19 cellular contexts compared by ENCODE assay signal in the genomic region with DNA sequence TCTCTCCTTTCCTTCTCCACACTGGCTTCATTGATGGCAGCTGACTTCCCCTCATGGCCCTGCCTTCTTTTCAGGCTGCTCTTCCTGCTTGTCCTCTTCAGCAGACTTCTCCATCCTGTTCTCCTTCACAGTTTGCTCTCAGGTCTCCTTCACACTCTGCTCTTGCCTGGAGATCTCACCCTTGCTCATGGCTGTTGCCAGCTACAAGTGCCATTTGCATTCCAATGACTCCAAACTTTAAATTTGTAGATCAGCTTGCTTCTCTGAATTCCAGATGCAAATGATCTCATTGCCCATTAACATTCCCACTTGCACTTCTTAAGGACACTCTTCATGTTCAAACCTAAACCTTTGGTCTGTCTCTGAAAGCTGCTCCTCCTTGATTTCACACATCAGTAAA.
DNase-seq lines count a peak whose midpoint lies in the region; ATAC-seq and TF ChIP-seq lines count a peak whose summit lies in the region.
"Had no signal": no experiment of that assay in that cellular context is flagged by ENCODE, and none has a peak within 500 bp of the region (broad histone marks: within the 10 kb centered on the region; RNA-seq: fewer than 3 reads in every experiment).

No MANE protein-coding gene starts in this region.

- peaks cover 6 to 43% (median 21%) of the 10 kb centered on the region in 11 experiments; a peak in 20 of 22 replicates for H3K9me3 ChIP-seq in BLaER1 treated with 17β-estradiol and CSF1 and Interleukin-3, amounts not matched to agents 10 nM and 100 nM (replicated peaks in 1 of 11)
- H3K9me3 ChIP-seq in H9 (ENCODE audit: control insufficient read depth, low read depth, low read length), result no peaks in the 10 kb centered on the region

- H3K18ac ChIP-seq in H9 (ENCODE audit: insufficient read length, low read depth, low read length), result no peak overlapping the region

- H3K4me3 ChIP-seq in BLaER1 treated with 17β-estradiol and CSF1 and Interleukin-3, amounts not matched to agents 10 nM and 100 nM, result no peak overlapping the region

- no peak overlapping the region for H3K4ac ChIP-seq in H9 (ENCODE audit: low read depth, low read length)

- no peak for TF ChIP-seq CTCF in H9 (conservative IDR thresholded peaks at IDR 0.05)
- TF ChIP-seq CTCF in activated B cell treated with CpG ODN at 0.5 μM for 24 hours (IDR thresholded peaks at IDR 0.05), result no peak
- no peak for TF ChIP-seq CTCF in neural crest cell (conservative IDR thresholded peaks at IDR 0.05)

- H3K27me3 Mint-ChIP-seq in H9 (ENCODE audit: low read depth), result peaks cover 2% of the 10 kb centered on the region; the same call in 1 of the 2 replicates
- peaks cover 4% of the 10 kb centered on the region for H3K27me3 Mint-ChIP-seq in activated B cell treated with CpG ODN at 0.5 μM for 24 hours
- no peaks in the 10 kb centered on the region for H3K27me3 Mint-ChIP-seq in neural crest cell (ENCODE audit: low read depth)

- no peaks in the 10 kb centered on the region for H3K79me1 ChIP-seq in H9 (ENCODE audit: insufficient read depth, low read depth, low read length, poor library complexity, severe bottlenecking)

- H3K79me2 ChIP-seq in H9 (ENCODE audit: insufficient read depth, low read length), result no peaks in the 10 kb centered on the region

- DNase-seq in H9, result no peak
- DNase-seq in activated B cell treated with CpG ODN at 0.5 μM for 24 hours, result no peak
- no peak for DNase-seq in neural crest cell (ENCODE audit: low read depth, low spot score)
- DNase-seq in NCI-H510A (lab: John Stamatoyannopoulos, UW), result no peak
- DNase-seq in activated CD4-positive, alpha-beta T cell treated with anti-CD3 and anti-CD28 coated beads, Interleukin-2, amount 50 U/mL, for 48 hours, result no peak
- DNase-seq: CD4-positive, alpha-beta T cell; DMS53; GOT3; KG1; NCI-H1092; NCI-H146; NCI-H2081; NCI-H510A treated with DMSO at 0.1 percent for 48 hours; NCI-H82; OCI-M1; RPMI8226; SIG-M5 had no signal

- H4K5ac ChIP-seq in H9 (ENCODE audit: insufficient read length, low read depth, low read length), result no peak overlapping the region

- H3K4me3 Mint-ChIP-seq in H9 (no peak overlapping the region), activated B cell treated with CpG ODN at 0.5 μM for 24 hours (no peak overlapping the region), neural crest cell (no peak overlapping the region)
- H3K4me3 Mint-ChIP-seq: CD4-positive, alpha-beta T cell had no signal

- H3K23ac ChIP-seq in H9 (ENCODE audit: insufficient read length, low read depth, low read length), result no peak overlapping the region

- no peaks in the 10 kb centered on the region for H3K23me2 ChIP-seq in H9 (ENCODE audit: insufficient read length, low read depth, low read length, poor library complexity, severe bottlenecking)

- ATAC-seq in activated B cell treated with CpG ODN at 0.5 μM for 24 hours (ENCODE audit: low read depth) (no peak), HG02973 (IDR thresholded peaks at IDR 0.05; ENCODE audit: unreplicated experiment) (no peak)

- no peak overlapping the region for H3K14ac ChIP-seq in H9 (ENCODE audit: insufficient read depth, low read length)

- no peak overlapping the region for H2BK15ac ChIP-seq in H9 (ENCODE audit: low read depth, low read length)

- H2BK20ac ChIP-seq in H9 (ENCODE audit: low read depth, low read length, poor library complexity, severe bottlenecking), result peak overlapping the region; percentile 99

- H3K4me1 Mint-ChIP-seq in H9, result peaks cover 19 to 22% of the 10 kb centered on the region in 2 experiments
- H3K4me1 Mint-ChIP-seq in activated B cell treated with CpG ODN at 0.5 μM for 24 hours, result peaks cover 30% of the 10 kb centered on the region
- peaks cover 10% of the 10 kb centered on the region for H3K4me1 Mint-ChIP-seq in neural crest cell

- H3T11ph ChIP-seq in H9 (ENCODE audit: low read length), result no peak overlapping the region

- H2AFZ ChIP-seq in H9 (ENCODE audit: low read length), result no peak overlapping the region

- H3K27me3 ChIP-seq in BLaER1 treated with 17β-estradiol and CSF1 and Interleukin-3, amounts not matched to agents 10 nM and 100 nM, result no peaks in the 10 kb centered on the region
- no peaks in the 10 kb centered on the region for H3K27me3 ChIP-seq in H9 (ENCODE audit: insufficient read depth, low read length)

- peak overlapping the region in 9 of 11 experiments; percentile 40 to 85 (median 78); a peak in 14 of 22 replicates for H3K27ac ChIP-seq in BLaER1 treated with 17β-estradiol and CSF1 and Interleukin-3, amounts not matched to agents 10 nM and 100 nM
- H3K27ac ChIP-seq in H9 (ENCODE audit: insufficient read length, low read depth, low read length), result peak overlapping the region; percentile 11

- H2BK120ac ChIP-seq in H9 (ENCODE audit: low read depth, low read length, poor library complexity, severe bottlenecking), result no peak overlapping the region

- no peaks in the 10 kb centered on the region for H4K20me1 ChIP-seq in BLaER1 treated with 17β-estradiol and CSF1 and Interleukin-3, amounts not matched to agents 10 nM and 100 nM
- H4K20me1 ChIP-seq in H9 (ENCODE audit: control insufficient read depth, insufficient read depth, insufficient read length), result no peaks in the 10 kb centered on the region

- H2AK5ac ChIP-seq in H9 (ENCODE audit: insufficient read length, low read length), result no peak overlapping the region

- H3K36me3 ChIP-seq in BLaER1 treated with 17β-estradiol and CSF1 and Interleukin-3, amounts not matched to agents 10 nM and 100 nM, result no peaks in the 10 kb centered on the region

- H4K8ac ChIP-seq in H9 (replicated peaks; ENCODE audit: insufficient read length, low read depth, low read length), result no peak overlapping the region

- H3K27ac Mint-ChIP-seq in H9 (peak overlapping the region in 2 of 3 experiments; percentile 2 to 59; a peak in 3 of 7 replicates), activated B cell treated with CpG ODN at 0.5 μM for 24 hours (peak overlapping the region; percentile 24), neural crest cell (ENCODE audit: unreplicated experiment) (peak overlapping the region; percentile 14)
- H3K27ac Mint-ChIP-seq: CD4-positive, alpha-beta T cell had no signal

- POLR2A ChIA-PET in activated B cell treated with CpG ODN at 0.5 μM for 24 hours (lab: Charles Lee), result interaction anchor here (1.0 to 1.7 kb wide), 4 partner anchors 45 to 342 kb away, joined by 3 to 12 read pairs (median 4); a partner anchor contains a TSS

- no peak overlapping the region for H4K91ac ChIP-seq in H9 (ENCODE audit: insufficient read length, low read depth, low read length)

- peaks cover 2 to 8% (median 2%) of the 10 kb centered on the region in 3 experiments; a peak in 5 of 7 replicates for H3K36me3 Mint-ChIP-seq in H9 (ENCODE audit: insufficient read depth in 1 of 3, low read depth in 3 of 3)
- no peaks in the 10 kb centered on the region for H3K36me3 Mint-ChIP-seq in activated B cell treated with CpG ODN at 0.5 μM for 24 hours (ENCODE audit: low read depth)
- peaks cover 11% of the 10 kb centered on the region for H3K36me3 Mint-ChIP-seq in neural crest cell (ENCODE audit: low read depth)

- H3K9ac ChIP-seq in BLaER1 treated with 17β-estradiol and CSF1 and Interleukin-3, amounts not matched to agents 10 nM and 100 nM, result no peak overlapping the region
- no peak overlapping the region for H3K9ac ChIP-seq in H9 (ENCODE audit: extremely low read depth, insufficient read length, low read length)

- H2BK12ac ChIP-seq in H9 (ENCODE audit: insufficient read length, low read depth, low read length), result no peak overlapping the region

- H3K9me3 Mint-ChIP-seq in H9 (peaks cover 2 to 9% of the 10 kb centered on the region in 2 experiments; a peak in 4 of 5 replicates), activated B cell treated with CpG ODN at 0.5 μM for 24 hours (no peaks in the 10 kb centered on the region), neural crest cell (peaks cover 9% of the 10 kb centered on the region)

- CTCF ChIA-PET in activated B cell treated with CpG ODN at 0.5 μM for 24 hours (lab: Charles Lee), result interaction anchor here (0.7 kb wide), 1 partner anchor 49 kb away, joined by 3 read pairs; no protein-coding TSS in a partner anchor

- H3K4me2 ChIP-seq in BLaER1 treated with 17β-estradiol and CSF1 and Interleukin-3, amounts not matched to agents 10 nM and 100 nM, result peak overlapping the region; percentile 29 to 87 (median 52)
- no peak overlapping the region for H3K4me2 ChIP-seq in H9 (ENCODE audit: insufficient read depth, insufficient read length, low read length)

- no peak overlapping the region for H2BK5ac ChIP-seq in H9 (ENCODE audit: insufficient read length, low read length)

- intact Hi-C loops in activated B cell treated with CpG ODN at 0.5 μM for 24 hours (cut with micrococcal nuclease), result no loop called here

- peaks cover 24 to 41% (median 27%) of the 10 kb centered on the region in 10 experiments for H3K4me1 ChIP-seq in BLaER1 treated with 17β-estradiol and CSF1 and Interleukin-3, amounts not matched to agents 10 nM and 100 nM
- H3K4me1 ChIP-seq in H9 (ENCODE audit: insufficient read depth, low read length), result peaks cover 7% of the 10 kb centered on the region; the same call in 1 of the 2 replicates

- H3K56ac ChIP-seq in H9 (ENCODE audit: insufficient read length, low read depth, low read length), result no peak overlapping the region
